Comparison of ENCODE assay signal across 26 cellular contexts in genomic region chr2:55200416-55200815, GRCh38.
"Had no signal": no experiment of that assay in that cellular context is flagged by ENCODE, and none has a peak within 500 bp of the region (broad histone marks: within the 10 kb centered on the region; RNA-seq: fewer than 3 reads in every experiment).

No MANE protein-coding gene starts in this region.

- DNase-seq: colonic mucosa; cortex of kidney; effector CD8-positive, alpha-beta T cell; effector memory CD8-positive, alpha-beta T cell; endodermal cell; erythroblast; esophagus squamous epithelium; foreskin fibroblast; foreskin melanocyte; gastrocnemius medialis; glutamatergic neuron; head of caudate nucleus; heart right ventricle; hippocampal formation; left cardiac atrium; left lung; left ventricle myocardium superior; lower lobe of right lung; mesenchymal stem cell; mucosa of descending colon; naive B cell had no signal

- H3K36me3 ChIP-seq: colonic mucosa, gastrocnemius medialis had no signal

- FAIRE-seq: endometrium, islet of Langerhans, keratinocyte had no signal

- H3K27ac ChIP-seq: colonic mucosa, epithelial cell of prostate, esophagus squamous epithelium, gastrocnemius medialis, heart right ventricle, left lung, lower lobe of right lung had no signal

- ATAC-seq: effector memory CD8-positive, alpha-beta T cell; esophagus mucosa; gastrocnemius medialis; heart right ventricle; left cardiac atrium; left lung; left ventricle myocardium superior; lower lobe of right lung; mucosa of descending colon had no signal

- H3K9me3 ChIP-seq: colonic mucosa, esophagus squamous epithelium, gastrocnemius medialis, lower lobe of right lung had no signal

- H3K4me3 ChIP-seq: colonic mucosa, esophagus squamous epithelium, gastrocnemius medialis, heart right ventricle, left lung, lower lobe of right lung, mucosa of descending colon had no signal

- H3K4me1 ChIP-seq: colonic mucosa, esophagus squamous epithelium, gastrocnemius medialis, heart right ventricle, left lung, lower lobe of right lung had no signal

- H3K27me3 ChIP-seq: colonic mucosa, esophagus squamous epithelium, gastrocnemius medialis, heart right ventricle, left lung had no signal
